Comparison of ENCODE assay signal across 25 cellular contexts in the genomic region with DNA sequence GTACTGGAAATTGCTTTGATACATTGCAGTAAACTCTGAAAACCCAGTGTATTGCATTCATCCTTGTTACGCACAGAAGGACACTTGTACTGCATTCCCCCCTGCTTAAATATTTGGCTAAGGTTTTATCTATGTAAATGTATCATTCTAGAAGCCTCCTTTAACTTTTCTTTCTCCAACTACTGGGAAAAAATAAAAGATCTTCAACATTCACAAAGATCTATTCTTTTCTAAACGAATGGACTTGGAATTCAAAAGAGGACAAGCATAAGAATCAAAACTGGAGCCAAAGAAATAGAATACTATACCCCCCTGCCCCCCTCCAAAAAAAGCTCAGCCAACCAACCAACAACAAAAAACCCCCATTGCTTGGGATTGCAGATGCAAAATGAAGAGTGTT.
"Had no signal": no experiment of that assay in that cellular context is flagged by ENCODE, and none has a peak within 500 bp of the region (broad histone marks: within the 10 kb centered on the region; RNA-seq: fewer than 3 reads in every experiment).

No MANE protein-coding gene starts in this region.

- H3K27ac Mint-ChIP-seq: naive thymus-derived CD8-positive, alpha-beta T cell; nephron; stimulated activated effector memory CD8-positive, alpha-beta T cell treated with anti-CD3 and anti-CD28 coated beads, Interleukin-12 subunit alpha, Interleukin-12 subunit beta, amount 100 ng/mL, for 72 hours; stimulated activated naive CD8-positive, alpha-beta T cell treated with anti-CD3 and anti-CD28 coated beads, Interleukin-15, amount 100 ng/mL, for 72 hours had no signal

- DNase-seq: heart right ventricle; kidney; left colon; left lung; lower lobe of right lung; mammary epithelial cell; mesenchymal stem cell; naive thymus-derived CD8-positive, alpha-beta T cell; ovary; retina; right cardiac atrium; spleen; stimulated activated CD4-positive, alpha-beta T cell treated with anti-CD3 and anti-CD28 coated beads, Interleukin-4, amount 100 ng/mL, for 24 hours; stimulated activated naive CD4-positive, alpha-beta T cell treated with Interleukin-2 at 50 U/mL for 16 hours; stimulated activated naive CD8-positive, alpha-beta T cell treated with anti-CD3 and anti-CD28 coated beads, Interleukin-15, amount 100 ng/mL, for 72 hours; tibial artery; trophoblast cell; upper lobe of right lung had no signal

- H3K4me1 ChIP-seq: left lung, lower lobe of right lung, prostate gland, upper lobe of right lung had no signal

- H3K9me3 ChIP-seq: heart right ventricle, left lung, lower lobe of right lung, ovary, prostate gland, spleen, thoracic aorta, tibial artery, upper lobe of right lung had no signal

- H3K4me3 ChIP-seq: heart right ventricle, hepatocyte, left lung, lower lobe of right lung, ovary, prostate gland, skin epidermis, spleen, thoracic aorta, tibial artery, upper lobe of right lung had no signal

- H2AFZ ChIP-seq: hepatocyte had no signal

- H3K27me3 ChIP-seq: heart right ventricle, hepatocyte, left lung, ovary, spleen, tibial artery, upper lobe of right lung had no signal

- H3K9me3 Mint-ChIP-seq: naive thymus-derived CD8-positive, alpha-beta T cell; nephron; stimulated activated effector memory CD8-positive, alpha-beta T cell treated with anti-CD3 and anti-CD28 coated beads, Interleukin-12 subunit alpha, Interleukin-12 subunit beta, amount 100 ng/mL, for 72 hours; stimulated activated naive CD8-positive, alpha-beta T cell treated with anti-CD3 and anti-CD28 coated beads, Interleukin-15, amount 100 ng/mL, for 72 hours had no signal

- ATAC-seq: heart right ventricle; left colon; left lung; lower lobe of right lung; naive thymus-derived CD8-positive, alpha-beta T cell; right cardiac atrium; sciatic nerve; stimulated activated effector memory CD8-positive, alpha-beta T cell treated with anti-CD3 and anti-CD28 coated beads, Interleukin-12 subunit alpha, Interleukin-12 subunit beta, amount 100 ng/mL, for 72 hours; stimulated activated naive CD8-positive, alpha-beta T cell treated with anti-CD3 and anti-CD28 coated beads, Interleukin-15, amount 100 ng/mL, for 72 hours; upper lobe of right lung had no signal

- H3K36me3 Mint-ChIP-seq: naive thymus-derived CD8-positive, alpha-beta T cell had no signal

- H3K4me1 Mint-ChIP-seq: naive thymus-derived CD8-positive, alpha-beta T cell; nephron; stimulated activated effector memory CD8-positive, alpha-beta T cell treated with anti-CD3 and anti-CD28 coated beads, Interleukin-12 subunit alpha, Interleukin-12 subunit beta, amount 100 ng/mL, for 72 hours; stimulated activated naive CD8-positive, alpha-beta T cell treated with anti-CD3 and anti-CD28 coated beads, Interleukin-15, amount 100 ng/mL, for 72 hours had no signal

- H3K79me2 ChIP-seq: hepatocyte had no signal

- H3K4me3 Mint-ChIP-seq: naive thymus-derived CD8-positive, alpha-beta T cell; nephron; stimulated activated effector memory CD8-positive, alpha-beta T cell treated with anti-CD3 and anti-CD28 coated beads, Interleukin-12 subunit alpha, Interleukin-12 subunit beta, amount 100 ng/mL, for 72 hours; stimulated activated naive CD8-positive, alpha-beta T cell treated with anti-CD3 and anti-CD28 coated beads, Interleukin-15, amount 100 ng/mL, for 72 hours had no signal

- H3K36me3 ChIP-seq: left lung, ovary, prostate gland had no signal

- H3K4me2 ChIP-seq: hepatocyte had no signal

- H3K27ac ChIP-seq: heart right ventricle, hepatocyte, left lung, lower lobe of right lung, ovary, prostate gland, skin epidermis, spleen, thoracic aorta, tibial artery, upper lobe of right lung had no signal

- H3K27me3 Mint-ChIP-seq: stimulated activated naive CD8-positive, alpha-beta T cell treated with anti-CD3 and anti-CD28 coated beads, Interleukin-15, amount 100 ng/mL, for 72 hours had no signal
